ENCODE assay signal across 8 cellular contexts in the genomic region with DNA sequence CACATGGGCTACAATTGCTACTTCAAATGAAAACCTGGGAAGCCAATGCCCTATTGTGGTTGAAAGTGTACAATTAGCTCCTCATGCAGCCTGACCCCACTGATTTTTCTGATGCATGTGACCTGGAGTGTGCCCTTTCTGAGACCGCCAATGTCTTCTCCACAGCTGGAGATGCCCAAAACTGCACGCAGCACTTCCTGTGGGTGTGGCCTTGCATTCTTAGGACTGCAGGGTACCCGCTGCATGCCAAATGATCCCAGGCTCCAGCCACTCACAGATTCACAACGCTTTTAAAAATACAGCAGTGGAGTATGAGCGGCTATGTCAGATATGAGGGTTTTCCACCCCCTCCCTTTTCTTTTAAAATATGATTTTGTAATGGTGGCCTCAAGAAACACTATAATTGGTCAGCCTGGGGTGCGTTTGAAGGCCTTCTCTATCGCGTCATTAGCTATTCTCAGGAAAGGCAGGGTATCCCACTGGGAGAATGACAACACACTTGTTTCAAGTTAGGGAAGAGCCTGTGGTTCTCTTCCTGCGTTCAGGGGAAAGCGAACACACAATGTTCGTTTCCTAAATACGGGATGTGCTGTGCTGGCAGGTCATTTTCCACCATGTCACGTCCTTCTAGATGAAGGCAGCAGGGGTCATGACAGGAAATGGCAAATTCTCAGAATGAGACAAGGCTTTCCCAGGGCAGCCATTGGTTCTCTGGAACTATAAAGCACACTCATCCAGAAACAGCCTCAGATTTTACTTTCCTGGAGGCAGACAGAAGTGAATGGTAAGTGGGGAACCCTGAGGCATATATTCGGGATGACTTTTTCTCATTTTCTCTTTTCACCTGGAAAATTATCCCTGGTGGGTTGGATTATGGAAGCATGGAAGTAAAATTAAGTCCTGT. TPM values are rescaled to one million over a fixed set of nuclear protein-coding genes. Genes with fewer than 3 reads are reported as not detected.
DNase-seq lines count a peak whose midpoint lies in the region; ATAC-seq and TF ChIP-seq lines count a peak whose summit lies in the region.

A gene with protein sequence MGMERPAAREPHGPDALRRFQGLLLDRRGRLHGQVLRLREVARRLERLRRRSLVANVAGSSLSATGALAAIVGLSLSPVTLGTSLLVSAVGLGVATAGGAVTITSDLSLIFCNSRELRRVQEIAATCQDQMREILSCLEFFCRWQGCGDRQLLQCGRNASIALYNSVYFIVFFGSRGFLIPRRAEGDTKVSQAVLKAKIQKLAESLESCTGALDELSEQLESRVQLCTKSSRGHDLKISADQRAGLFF (plus strand): TSS at position 749 of the 904 bp plus-strand sequence. CDS start 33 bp downstream, at position 782.

- POLR2A ChIA-PET in activated CD8-positive, alpha-beta T cell treated with anti-CD3 and anti-CD28 coated beads, Interleukin-2, amount 10 ng/mL, durations not matched to agents 7 days and 5 days (lab: Charles Lee): interaction anchor here (0.9 kb wide), 1 partner anchor 41 kb away, joined by 3 read pairs; no protein-coding TSS in a partner anchor

- H3K27ac Mint-ChIP-seq in activated CD8-positive, alpha-beta T cell treated with anti-CD3 and anti-CD28 coated beads, Interleukin-2, amount 10 ng/mL, durations not matched to agents 7 days and 5 days: peak within 1 kb of the TSS; percentile 49

- no peak for ATAC-seq in activated CD8-positive, alpha-beta T cell treated with anti-CD3 and anti-CD28 coated beads, Interleukin-2, amount 10 ng/mL, durations not matched to agents 7 days and 5 days
- ATAC-seq in Right ventricle myocardium superior (ENCODE audit: poor library complexity) (peak; percentile 13), GM19324 (IDR thresholded peaks at IDR 0.05; ENCODE audit: low FRiP score, unreplicated experiment) (no peak)

- H3K9me3 Mint-ChIP-seq in activated CD8-positive, alpha-beta T cell treated with anti-CD3 and anti-CD28 coated beads, Interleukin-2, amount 10 ng/mL, durations not matched to agents 7 days and 5 days (ENCODE audit: insufficient read depth): no peaks in the 10 kb centered on the region

- H3K4me3 ChIP-seq in HFF-Myc (replicated peaks; ENCODE audit: low read depth, low read length): peak within 1 kb of the TSS; percentile 48

- intact Hi-C loops in Right ventricle myocardium superior (cut with DNase I): loop anchor here (5.0 kb wide), 1 partner anchor 68 kb away; a partner anchor contains a TSS

- H3K27me3 Mint-ChIP-seq in activated CD8-positive, alpha-beta T cell treated with anti-CD3 and anti-CD28 coated beads, Interleukin-2, amount 10 ng/mL, durations not matched to agents 7 days and 5 days (ENCODE audit: low read depth): no peaks in the 10 kb centered on the region

- peaks cover 43% of the 10 kb centered on the region for H3K4me1 Mint-ChIP-seq in activated CD8-positive, alpha-beta T cell treated with anti-CD3 and anti-CD28 coated beads, Interleukin-2, amount 10 ng/mL, durations not matched to agents 7 days and 5 days (ENCODE audit: low read depth)

- no peak for TF ChIP-seq CTCF in HFF-Myc (IDR thresholded peaks at IDR 0.05; ENCODE audit: low read depth, low read length, missing control alignments)

- peaks cover 11% of the 10 kb centered on the region for H3K36me3 Mint-ChIP-seq in activated CD8-positive, alpha-beta T cell treated with anti-CD3 and anti-CD28 coated beads, Interleukin-2, amount 10 ng/mL, durations not matched to agents 7 days and 5 days (ENCODE audit: low read depth)

- DNase-seq in HFF-Myc (ENCODE audit: extremely low read depth, low read depth): no peak
- DNase-seq in activated CD8-positive, alpha-beta T cell treated with anti-CD3 and anti-CD28 coated beads, Interleukin-2, amount 10 ng/mL, durations not matched to agents 7 days and 5 days: no peak
- peak; percentile 54 for DNase-seq in Right ventricle myocardium superior
- peak; percentile 42 for DNase-seq in putamen (ENCODE audit: low spot score)
- no peak for DNase-seq in SKM-1 treated with dmso at 0.1 percent for 144 hours (lab: John Stamatoyannopoulos, UW; ENCODE audit: unreplicated experiment)
- no peak for DNase-seq in NCI-H2171 treated with DMSO at 0.1 percent for 48 hours (lab: John Stamatoyannopoulos, UW)
- no peak for DNase-seq in NCI-H1105 (lab: John Stamatoyannopoulos, UW)

- CTCF ChIA-PET in activated CD8-positive, alpha-beta T cell treated with anti-CD3 and anti-CD28 coated beads, Interleukin-2, amount 10 ng/mL, durations not matched to agents 7 days and 5 days (lab: Charles Lee): interaction anchor here (0.8 to 5.3 kb wide), 4 partner anchors 20 to 48 kb away, joined by 3 to 80 read pairs (median 4); a partner anchor contains a TSS

- peak within 1 kb of the TSS; percentile 80 for H3K4me3 Mint-ChIP-seq in activated CD8-positive, alpha-beta T cell treated with anti-CD3 and anti-CD28 coated beads, Interleukin-2, amount 10 ng/mL, durations not matched to agents 7 days and 5 days

RNA-seq across cellular contexts. Expression of the gene that starts here (rescaled TPM):
- 10 to 100 TPM; 11.0 to 11.1 TPM for total RNA-seq in activated CD8-positive, alpha-beta T cell treated with anti-CD3 and anti-CD28 coated beads, Interleukin-2, amount 10 ng/mL, durations not matched to agents 7 days and 5 days
- 18.8 TPM for total RNA-seq in Right ventricle myocardium superior

Comparison
In these comparisons a context has a peak if more than half of its experiments do, and no peak if none do; other contexts are left out.
1. DNase-seq: peak in Right ventricle myocardium superior (single experiment) and putamen (single experiment); none in HFF-Myc (single experiment), activated CD8-positive, alpha-beta T cell treated with anti-CD3 and anti-CD28 coated beads, Interleukin-2, amount 10 ng/mL, durations not matched to agents 7 days and 5 days (single experiment), SKM-1 treated with dmso at 0.1 percent for 144 hours (single experiment), NCI-H2171 treated with DMSO at 0.1 percent for 48 hours (single experiment) and NCI-H1105 (single experiment).